Comparison of ENCODE assay signal across 8 cellular contexts in genomic region chr13:101416181-101417042, GRCh38. TPM values are rescaled to one million over a fixed set of nuclear protein-coding genes. Genes with fewer than 3 reads are reported as not detected.
DNase-seq lines count a peak whose midpoint lies in the region; ATAC-seq and TF ChIP-seq lines count a peak whose summit lies in the region.

Gene NALCN (minus strand): TSS chr13:101416508. CDS start chr13:101399126, 17,382 bp downstream.

- intact Hi-C loops in head of caudate nucleus (cut with DNase I) = no loop called here

- no peaks in the 10 kb centered on the region for H3K9me3 ChIP-seq in T-helper 17 cell (ENCODE audit: control insufficient read depth, low read length, poor library complexity, severe bottlenecking)
- no peaks in the 10 kb centered on the region for H3K9me3 ChIP-seq in parathyroid adenoma (ENCODE audit: control insufficient read depth, low read length)

- no peak for DNase-seq in activated T-cell treated with anti-CD3 and anti-CD28 coated beads, Interleukin-2, amount 50 U/mL, for 24 hours
- DNase-seq in activated T-cell treated with anti-CD3 and anti-CD28 coated beads for 4 hours = no peak
- no peak for DNase-seq in T-helper 17 cell
- peak; percentile 9 to 82 (median 66) for DNase-seq in head of caudate nucleus
- DNase-seq in stimulated activated CD8-positive, alpha-beta memory T cell treated with anti-CD3 and anti-CD28 coated beads, Interleukin-4, amount 100 ng/mL, for 48 hours = no peak
- no peak for DNase-seq in AML-193 (lab: John Stamatoyannopoulos, UW)

- no peaks in the 10 kb centered on the region for H3K27me3 ChIP-seq in parathyroid adenoma (ENCODE audit: control insufficient read depth, insufficient read depth, low read length)

- no peaks in the 10 kb centered on the region for H3K4me1 ChIP-seq in parathyroid adenoma

- H3K27ac Mint-ChIP-seq in activated T-cell treated with anti-CD3 and anti-CD28 coated beads, Interleukin-2, amount 50 U/mL, for 24 hours = no peak within 1 kb of the TSS
- H3K27ac Mint-ChIP-seq in T-helper 17 cell = no peak within 1 kb of the TSS

- peak within 1 kb of the TSS; percentile 64 for H2AFZ ChIP-seq in parathyroid adenoma

- no peak within 1 kb of the TSS for H3K9ac ChIP-seq in parathyroid adenoma

- ATAC-seq in T-helper 17 cell (peak; percentile 35), GM18505 (IDR thresholded peaks at IDR 0.05; ENCODE audit: unreplicated experiment) (no peak)

- H3K4me3 ChIP-seq in parathyroid adenoma (ENCODE audit: low read depth, low read length) = peak within 1 kb of the TSS; percentile 42

- H3K4me3 Mint-ChIP-seq in activated T-cell treated with anti-CD3 and anti-CD28 coated beads, Interleukin-2, amount 50 U/mL, for 24 hours = peak within 1 kb of the TSS; percentile 27
- peak within 1 kb of the TSS; percentile 80 for H3K4me3 Mint-ChIP-seq in T-helper 17 cell

- no peak within 1 kb of the TSS for H3K27ac ChIP-seq in parathyroid adenoma

- no peak for TF ChIP-seq CTCF in parathyroid adenoma (IDR thresholded peaks at IDR 0.05)

- no peaks in the 10 kb centered on the region for H3K9me3 Mint-ChIP-seq in activated T-cell treated with anti-CD3 and anti-CD28 coated beads, Interleukin-2, amount 50 U/mL, for 24 hours

- H3K4me2 ChIP-seq in parathyroid adenoma (ENCODE audit: low read length) = peak within 1 kb of the TSS; percentile 91

- peaks cover 49% of the 10 kb centered on the region for H3K27me3 Mint-ChIP-seq in activated T-cell treated with anti-CD3 and anti-CD28 coated beads, Interleukin-2, amount 50 U/mL, for 24 hours
- peaks cover 56% of the 10 kb centered on the region for H3K27me3 Mint-ChIP-seq in T-helper 17 cell

- H3K4me1 Mint-ChIP-seq in activated T-cell treated with anti-CD3 and anti-CD28 coated beads, Interleukin-2, amount 50 U/mL, for 24 hours (ENCODE audit: low read depth) = peaks cover 4% of the 10 kb centered on the region
- H3K4me1 Mint-ChIP-seq in T-helper 17 cell = peaks cover 2% of the 10 kb centered on the region

- H3K36me3 Mint-ChIP-seq in activated T-cell treated with anti-CD3 and anti-CD28 coated beads, Interleukin-2, amount 50 U/mL, for 24 hours (ENCODE audit: low read depth) = no peaks in the 10 kb centered on the region
- peaks cover 2% of the 10 kb centered on the region for H3K36me3 Mint-ChIP-seq in T-helper 17 cell (ENCODE audit: low read depth)

- no peak for TF ChIP-seq POLR2A in GM18505 (IDR thresholded peaks at IDR 0.05; ENCODE audit: borderline replicate concordance, extremely low read depth, insufficient read depth, insufficient read length)

- H3K36me3 ChIP-seq in parathyroid adenoma (ENCODE audit: control insufficient read depth, insufficient read depth, low read length) = no peaks in the 10 kb centered on the region

- no peaks in the 10 kb centered on the region for H3K79me2 ChIP-seq in parathyroid adenoma

RNA-seq across cellular contexts. Expression of gene NALCN, which starts in this region (rescaled TPM):
- not detected for total RNA-seq in T-helper 17 cell

Comparison
In these comparisons a context has a peak if more than half of its experiments do, and no peak if none do; other contexts are left out.
1. Peak in ATAC-seq in T-helper 17 cell; RNA of the gene not detected or under 1 TPM.
2. DNase-seq: peak in head of caudate nucleus (42 of 42); none in activated T-cell treated with anti-CD3 and anti-CD28 coated beads, Interleukin-2, amount 50 U/mL, for 24 hours (single experiment), activated T-cell treated with anti-CD3 and anti-CD28 coated beads for 4 hours (single experiment), T-helper 17 cell (0 of 3), stimulated activated CD8-positive, alpha-beta memory T cell treated with anti-CD3 and anti-CD28 coated beads, Interleukin-4, amount 100 ng/mL, for 48 hours (single experiment) and AML-193 (0 of 2).